11 cellular contexts compared by ENCODE assay signal in the genomic region with DNA sequence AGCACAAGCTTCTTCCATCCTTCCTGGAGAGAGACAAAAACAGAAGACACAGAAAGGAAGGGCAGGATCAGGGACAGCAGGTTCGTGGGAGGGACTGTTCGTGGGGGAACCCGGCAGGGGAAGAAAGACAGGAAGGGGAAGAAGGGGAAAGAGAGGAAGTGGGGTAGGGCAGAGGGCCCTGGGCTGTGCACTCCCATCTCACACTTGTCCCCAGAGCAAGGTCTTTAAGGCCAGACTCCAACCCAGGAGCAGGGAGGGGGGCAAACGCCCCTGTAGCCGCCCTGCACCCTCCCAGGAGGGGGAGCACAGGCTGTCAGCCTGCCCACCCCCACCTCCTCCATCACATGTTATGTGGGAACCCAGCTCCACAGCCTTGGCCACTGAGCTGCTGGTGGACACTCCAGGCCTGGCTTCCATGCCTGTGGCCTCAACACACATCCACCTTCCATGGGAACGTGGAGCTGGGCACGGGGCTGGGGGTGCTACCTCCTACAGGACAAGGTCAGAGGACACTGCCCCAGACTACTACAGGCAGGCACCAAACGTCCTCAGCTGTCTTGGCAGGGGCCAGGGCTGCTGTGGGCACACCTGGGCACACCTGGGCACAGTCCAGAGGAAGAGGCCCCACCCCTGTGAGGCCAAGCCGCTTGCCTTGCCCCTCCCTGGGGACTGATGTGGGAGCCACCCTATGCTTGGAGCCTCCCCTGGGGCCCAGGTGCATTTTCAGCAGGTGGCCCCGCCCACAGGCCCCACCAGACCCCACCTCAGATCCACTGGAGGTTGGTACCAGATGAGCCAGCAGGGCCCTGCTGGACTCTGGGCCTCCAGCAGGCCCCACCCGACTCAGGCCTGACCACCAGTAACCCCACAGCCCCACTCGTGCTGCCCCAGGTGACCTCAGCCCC. TPM values are rescaled to one million over a fixed set of nuclear protein-coding genes. Genes with fewer than 3 reads are reported as not detected.
DNase-seq lines count a peak whose midpoint lies in the region; ATAC-seq and TF ChIP-seq lines count a peak whose summit lies in the region.
"Had no signal": no experiment of that assay in that cellular context is flagged by ENCODE, and none has a peak within 500 bp of the region (broad histone marks: within the 10 kb centered on the region; RNA-seq: fewer than 3 reads in every experiment).

No MANE protein-coding gene starts in this region.

- ATAC-seq in left lobe of liver: peak; percentile 23
- no peak for ATAC-seq in HG02571 (IDR thresholded peaks at IDR 0.05; ENCODE audit: unreplicated experiment)

- DNase-seq in activated naive CD4-positive, alpha-beta T cell treated with anti-CD3 and anti-CD28 coated beads for 36 hours: no peak
- DNase-seq in activated T-helper 1 cell treated with anti-CD3 and anti-CD28 coated beads, Interleukin-12 subunit alpha, Interleukin-12 subunit beta, Interleukin-2, Interleukin-4 antibody, amounts not matched to agents 30 ng/mL and 10 ng/mL and 1 ng/mL, durations not matched to agents 14 hours and 24 hours and 36 hours (ENCODE audit: low spot score): no peak
- DNase-seq in left lobe of liver (ENCODE audit: low spot score): peak; percentile 47
- peak; percentile 90 for DNase-seq in transverse colon
- no peak for DNase-seq in AG20443 (ENCODE audit: low spot score)
- DNase-seq in HEK293T (ENCODE audit: extremely low spot score): no peak
- DNase-seq: GM23248 had no signal

- in situ Hi-C loops in transverse colon (cut with MboI; ENCODE audit: low pct_ligation_motif_present in 1 of 4, low pct_unique_long_range_greater_than_20kb in 1 of 4, low sequenced_read_pairs in 3 of 4): no loop called here

- H3K9me3 Mint-ChIP-seq in activated naive CD4-positive, alpha-beta T cell treated with anti-CD3 and anti-CD28 coated beads, Interleukin-2, amount 50 U/mL, for 24 hours: no peaks in the 10 kb centered on the region
- H3K9me3 Mint-ChIP-seq in activated naive CD4-positive, alpha-beta T cell treated with anti-CD3 and anti-CD28 coated beads for 36 hours: no peaks in the 10 kb centered on the region
- no peaks in the 10 kb centered on the region for H3K9me3 Mint-ChIP-seq in activated T-helper 1 cell treated with anti-CD3 and anti-CD28 coated beads, Interleukin-12 subunit alpha, Interleukin-12 subunit beta, Interleukin-2, Interleukin-4 antibody, amounts not matched to agents 30 ng/mL and 10 ng/mL and 1 ng/mL, durations not matched to agents 14 hours and 24 hours and 36 hours
- H3K9me3 Mint-ChIP-seq: neural progenitor cell had no signal

- TF ChIP-seq POLR2A in transverse colon (IDR thresholded peaks at IDR 0.05): peak; percentile 22

- H3K4me1 ChIP-seq in transverse colon: peaks cover 8 to 30% (median 25%) of the 10 kb centered on the region in 4 donors

- H3K4me3 ChIP-seq in transverse colon: no peak overlapping the region
- H3K4me3 ChIP-seq: GM23248, neural progenitor cell had no signal

- peaks cover 2% of the 10 kb centered on the region for H3K36me3 Mint-ChIP-seq in activated naive CD4-positive, alpha-beta T cell treated with anti-CD3 and anti-CD28 coated beads, Interleukin-2, amount 50 U/mL, for 24 hours
- peaks cover 21% of the 10 kb centered on the region for H3K36me3 Mint-ChIP-seq in activated naive CD4-positive, alpha-beta T cell treated with anti-CD3 and anti-CD28 coated beads for 36 hours (ENCODE audit: low read depth)
- peaks cover 12% of the 10 kb centered on the region for H3K36me3 Mint-ChIP-seq in activated T-helper 1 cell treated with anti-CD3 and anti-CD28 coated beads, Interleukin-12 subunit alpha, Interleukin-12 subunit beta, Interleukin-2, Interleukin-4 antibody, amounts not matched to agents 30 ng/mL and 10 ng/mL and 1 ng/mL, durations not matched to agents 14 hours and 24 hours and 36 hours (ENCODE audit: low read depth)

- H3K9me3 ChIP-seq in transverse colon: no peaks in the 10 kb centered on the region

- WGBS in transverse colon (ENCODE audit: low coverage in 1 of 2), 2 donors: 27 to 52% methylated on average over 3 to 12 of the region's 12 CpGs

- H3K4me3 Mint-ChIP-seq in activated naive CD4-positive, alpha-beta T cell treated with anti-CD3 and anti-CD28 coated beads, Interleukin-2, amount 50 U/mL, for 24 hours: peak overlapping the region; percentile 56
- no peak overlapping the region for H3K4me3 Mint-ChIP-seq in activated naive CD4-positive, alpha-beta T cell treated with anti-CD3 and anti-CD28 coated beads for 36 hours
- H3K4me3 Mint-ChIP-seq in activated T-helper 1 cell treated with anti-CD3 and anti-CD28 coated beads, Interleukin-12 subunit alpha, Interleukin-12 subunit beta, Interleukin-2, Interleukin-4 antibody, amounts not matched to agents 30 ng/mL and 10 ng/mL and 1 ng/mL, durations not matched to agents 14 hours and 24 hours and 36 hours: peak overlapping the region; percentile 15
- H3K4me3 Mint-ChIP-seq: neural progenitor cell had no signal

- intact Hi-C loops in activated naive CD4-positive, alpha-beta T cell treated with anti-CD3 and anti-CD28 coated beads for 36 hours (cut with micrococcal nuclease): no loop called here
- intact Hi-C loops in activated T-helper 1 cell treated with anti-CD3 and anti-CD28 coated beads, Interleukin-12 subunit alpha, Interleukin-12 subunit beta, Interleukin-2, Interleukin-4 antibody, amounts not matched to agents 30 ng/mL and 10 ng/mL and 1 ng/mL, durations not matched to agents 14 hours and 24 hours and 36 hours (cut with micrococcal nuclease): no loop called here
- intact Hi-C loops in transverse colon (cut with DNase I; ENCODE audit: low total_unique reads): no loop called here

- no peaks in the 10 kb centered on the region for H3K36me3 ChIP-seq in transverse colon
- H3K36me3 ChIP-seq: neural progenitor cell had no signal

- TF ChIP-seq CTCF in transverse colon (IDR thresholded peaks at IDR 0.05): no peak

- H3K27ac ChIP-seq in transverse colon: peak overlapping the region; percentile 61 to 78 (median 72)
- H3K27ac ChIP-seq: C4-2B, GM23248, neural progenitor cell had no signal

- peaks cover 14% of the 10 kb centered on the region for H3K4me1 Mint-ChIP-seq in activated naive CD4-positive, alpha-beta T cell treated with anti-CD3 and anti-CD28 coated beads, Interleukin-2, amount 50 U/mL, for 24 hours
- peaks cover 23% of the 10 kb centered on the region for H3K4me1 Mint-ChIP-seq in activated naive CD4-positive, alpha-beta T cell treated with anti-CD3 and anti-CD28 coated beads for 36 hours (ENCODE audit: low read depth)
- peaks cover 9% of the 10 kb centered on the region for H3K4me1 Mint-ChIP-seq in activated T-helper 1 cell treated with anti-CD3 and anti-CD28 coated beads, Interleukin-12 subunit alpha, Interleukin-12 subunit beta, Interleukin-2, Interleukin-4 antibody, amounts not matched to agents 30 ng/mL and 10 ng/mL and 1 ng/mL, durations not matched to agents 14 hours and 24 hours and 36 hours (ENCODE audit: low read depth)

- no peaks in the 10 kb centered on the region for H3K27me3 ChIP-seq in transverse colon
- H3K27me3 ChIP-seq: neural progenitor cell had no signal

- TF ChIP-seq EP300 in transverse colon (IDR thresholded peaks at IDR 0.05; ENCODE audit: low read depth): no peak

- no peaks in the 10 kb centered on the region for H3K27me3 Mint-ChIP-seq in activated naive CD4-positive, alpha-beta T cell treated with anti-CD3 and anti-CD28 coated beads, Interleukin-2, amount 50 U/mL, for 24 hours
- H3K27me3 Mint-ChIP-seq in activated naive CD4-positive, alpha-beta T cell treated with anti-CD3 and anti-CD28 coated beads for 36 hours (ENCODE audit: low read depth): no peaks in the 10 kb centered on the region
- no peaks in the 10 kb centered on the region for H3K27me3 Mint-ChIP-seq in activated T-helper 1 cell treated with anti-CD3 and anti-CD28 coated beads, Interleukin-12 subunit alpha, Interleukin-12 subunit beta, Interleukin-2, Interleukin-4 antibody, amounts not matched to agents 30 ng/mL and 10 ng/mL and 1 ng/mL, durations not matched to agents 14 hours and 24 hours and 36 hours (ENCODE audit: insufficient read depth)

- POLR2A ChIA-PET in HEK293T (lab: Yijun Ruan, JAX): no interaction called here

- CTCF ChIA-PET in activated naive CD4-positive, alpha-beta T cell treated with anti-CD3 and anti-CD28 coated beads for 36 hours (lab: Charles Lee): interaction anchor here (1.1 to 1.3 kb wide), 3 partner anchors 55 to 287 kb away, joined by 3 to 5 read pairs (median 3); no protein-coding TSS in a partner anchor
- CTCF ChIA-PET in HEK293T (lab: Yijun Ruan, JAX): no interaction called here

- H3K27ac Mint-ChIP-seq in activated naive CD4-positive, alpha-beta T cell treated with anti-CD3 and anti-CD28 coated beads, Interleukin-2, amount 50 U/mL, for 24 hours: peak overlapping the region; percentile 26
- no peak overlapping the region for H3K27ac Mint-ChIP-seq in activated naive CD4-positive, alpha-beta T cell treated with anti-CD3 and anti-CD28 coated beads for 36 hours
- H3K27ac Mint-ChIP-seq in activated T-helper 1 cell treated with anti-CD3 and anti-CD28 coated beads, Interleukin-12 subunit alpha, Interleukin-12 subunit beta, Interleukin-2, Interleukin-4 antibody, amounts not matched to agents 30 ng/mL and 10 ng/mL and 1 ng/mL, durations not matched to agents 14 hours and 24 hours and 36 hours: peak overlapping the region; percentile 87
- H3K27ac Mint-ChIP-seq: neural progenitor cell had no signal

TF ChIP-seq in HEK293T, 16 proteins besides CTCF, POLR2A, EP300 and RAD21:
- TF ChIP-seq ELF4 (IDR thresholded peaks at IDR 0.05) (no peak), ARNT (IDR thresholded peaks at IDR 0.05) (no peak), HDGF (IDR thresholded peaks at IDR 0.05; ENCODE audit: borderline replicate concordance) (no peak)

RNA-seq across cellular contexts. Expression of a gene that starts 9.2 kb away (rescaled TPM):
- 10 to 100 TPM; 32.2 to 33.0 TPM for total RNA-seq in activated naive CD4-positive, alpha-beta T cell treated with anti-CD3 and anti-CD28 coated beads for 36 hours
- 104 and 105 TPM in 2 replicates for total RNA-seq in activated T-helper 1 cell treated with anti-CD3 and anti-CD28 coated beads, Interleukin-12 subunit alpha, Interleukin-12 subunit beta, Interleukin-2, Interleukin-4 antibody, amounts not matched to agents 30 ng/mL and 10 ng/mL and 1 ng/mL, durations not matched to agents 14 hours and 24 hours and 36 hours
- total RNA-seq in left lobe of liver: 13.7 TPM
- total RNA-seq in transverse colon: 10 to 100 TPM in 3 of 4 donors, 1 to 10 TPM in 1; 8.3 to 24.1 (median 17.3) TPM

Comparison
In these comparisons a context has a peak if more than half of its experiments do, and no peak if none do; other contexts are left out.
1. DNase-seq: peak in left lobe of liver (single experiment) and transverse colon (single experiment); none in activated naive CD4-positive, alpha-beta T cell treated with anti-CD3 and anti-CD28 coated beads for 36 hours (single experiment), activated T-helper 1 cell treated with anti-CD3 and anti-CD28 coated beads, Interleukin-12 subunit alpha, Interleukin-12 subunit beta, Interleukin-2, Interleukin-4 antibody, amounts not matched to agents 30 ng/mL and 10 ng/mL and 1 ng/mL, durations not matched to agents 14 hours and 24 hours and 36 hours (single experiment), AG20443 (single experiment) and HEK293T (single experiment).